18 cellular contexts compared by ENCODE assay signal in genomic region chr1:147812799-147813198, GRCh38. TPM values are rescaled to one million over a fixed set of nuclear protein-coding genes. Genes with fewer than 3 reads are reported as not detected.
"Had no signal": no experiment of that assay in that cellular context is flagged by ENCODE, and none has a peak within 500 bp of the region (broad histone marks: within the 10 kb centered on the region; RNA-seq: fewer than 3 reads in every experiment).

No MANE protein-coding gene starts in this region.

- H3K36me3 ChIP-seq: colonic mucosa, spleen, uterus had no signal

- H3K27me3 ChIP-seq: colonic mucosa, hepatocyte, spleen, uterus had no signal

- H3K4me3 ChIP-seq: colonic mucosa, hepatocyte, spleen, uterus had no signal

- ATAC-seq: natural killer cell; sciatic nerve; stimulated activated memory B cell treated with anti-CD40 and anti-IgM and Interleukin-4, amounts not matched to agents 10 μg/mL and 1 μg/mL and 100 μg/mL, for 72 hours had no signal

- H3K9me3 ChIP-seq: colonic mucosa, spleen, uterus had no signal

- H3K4me1 ChIP-seq: colonic mucosa, spleen, uterus had no signal

- H3K27ac ChIP-seq: colonic mucosa, hepatocyte, uterus had no signal

- DNase-seq: colonic mucosa; effector CD4-positive, alpha-beta T cell; foreskin fibroblast; kidney glomerular epithelial cell; mammary epithelial cell; natural killer cell; posterior cingulate gyrus; spleen; stimulated activated CD4-positive, alpha-beta T cell treated with anti-CD3 and anti-CD28 coated beads, Interleukin-15, amount 100 ng/mL, for 24 hours; stimulated activated CD4-positive, alpha-beta T cell treated with anti-CD3 and anti-CD28 coated beads, Interleukin-1b, Interleukin-23, amount 100 ng/mL, for 48 hours; stimulated activated CD4-positive, alpha-beta T cell treated with anti-CD3 and anti-CD28 coated beads, Interleukin-4, amount 100 ng/mL, for 24 hours; trophoblast cell; uterus had no signal

RNA-seq across cellular contexts. Expression of gene GJA5, which starts 52.4 kb away (rescaled TPM):
- total RNA-seq: myocyte, natural killer cell, osteocyte had no signal
